ENCODE assay signal across 16 cellular contexts in genomic region chr22:48707749-48708557, GRCh38.
"Had no signal": no experiment of that assay in that cellular context is flagged by ENCODE, and none has a peak within 500 bp of the region (broad histone marks: within the 10 kb centered on the region; RNA-seq: fewer than 3 reads in every experiment).

No MANE protein-coding gene starts in this region.

- H3K9me3 ChIP-seq: colonic mucosa, lower lobe of right lung, suprapubic skin had no signal

- H3K27ac ChIP-seq: colonic mucosa, lower lobe of right lung, suprapubic skin had no signal

- H3K36me3 ChIP-seq: colonic mucosa, lower lobe of right lung, suprapubic skin had no signal

- DNase-seq: activated CD4-positive, alpha-beta T cell treated with anti-CD3 and anti-CD28 coated beads, Interleukin-2, amount 10 ng/mL, durations not matched to agents 7 days and 5 days; activated CD8-positive, alpha-beta memory T cell treated with anti-CD3 and anti-CD28 coated beads, Interleukin-2, amount 50 U/mL, for 48 hours; activated naive CD4-positive, alpha-beta T cell; activated naive CD8-positive, alpha-beta T cell treated with anti-CD3 and anti-CD28 coated beads for 36 hours; central memory CD4-positive, alpha-beta T cell; colonic mucosa; foreskin melanocyte; lower lobe of right lung; nucleus accumbens; small intestine; stimulated activated CD4-positive, alpha-beta T cell treated with anti-CD3 and anti-CD28 coated beads, Interleukin-4, amount 100 ng/mL, for 1 hour; stimulated activated naive CD8-positive, alpha-beta T cell treated with anti-CD3 and anti-CD28 coated beads, Interleukin-15, amount 100 ng/mL, for 72 hours; T1000; trophoblast cell had no signal

- ATAC-seq: activated CD4-positive, CD25-positive, alpha-beta regulatory T cell treated with anti-CD3 and anti-CD28 coated beads, Interleukin-2, amount 50 U/mL, for 24 hours; lower lobe of right lung; stimulated activated naive CD8-positive, alpha-beta T cell treated with anti-CD3 and anti-CD28 coated beads, Interleukin-15, amount 100 ng/mL, for 72 hours had no signal

- H3K27me3 ChIP-seq: colonic mucosa, suprapubic skin had no signal

- H3K4me1 ChIP-seq: colonic mucosa, lower lobe of right lung had no signal

- H3K4me3 ChIP-seq: colonic mucosa, lower lobe of right lung, suprapubic skin had no signal
